Comparison of ENCODE assay signal across 10 cellular contexts in the genomic region with DNA sequence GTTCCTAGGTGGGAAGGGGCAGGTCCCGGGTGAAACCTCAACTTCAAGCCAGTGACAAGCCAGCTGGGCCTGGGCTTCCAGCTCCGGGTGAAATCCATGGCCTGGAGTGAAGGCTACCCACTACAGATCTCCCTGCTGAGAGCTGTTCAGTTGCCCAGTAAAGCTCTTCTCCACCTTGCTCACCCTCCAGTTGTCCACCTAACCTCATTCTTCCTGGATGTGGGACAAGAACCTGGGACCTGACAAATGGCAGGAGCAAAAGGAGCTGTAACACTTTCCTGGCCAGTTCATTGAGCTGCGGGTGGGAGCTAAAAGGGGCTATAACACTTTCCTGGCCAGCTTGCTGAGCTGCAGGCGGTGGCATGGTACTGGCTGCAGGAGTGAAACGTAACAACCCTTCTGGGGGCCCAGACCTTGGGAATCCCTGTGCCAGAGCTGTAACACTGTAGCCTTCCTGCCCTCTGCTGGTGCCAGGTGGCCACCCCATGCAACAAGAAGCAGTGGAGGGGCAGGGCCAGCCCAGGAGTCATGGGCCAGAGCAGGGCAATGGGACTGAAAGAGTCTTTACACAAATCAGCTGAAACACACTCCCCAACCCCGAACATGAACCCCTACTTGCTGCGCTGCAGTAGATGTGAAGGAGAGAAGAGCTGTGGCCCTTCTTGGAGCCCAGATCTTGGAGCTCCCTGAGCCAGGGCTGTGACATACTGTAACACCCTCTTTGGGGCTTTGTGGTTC. TPM values are rescaled to one million over a fixed set of nuclear protein-coding genes. Genes with fewer than 3 reads are reported as not detected.
DNase-seq lines count a peak whose midpoint lies in the region; ATAC-seq, FAIRE-seq and TF ChIP-seq lines count a peak whose summit lies in the region.
"Had no signal": no experiment of that assay in that cellular context is flagged by ENCODE, and none has a peak within 500 bp of the region (broad histone marks: within the 10 kb centered on the region; RNA-seq: fewer than 3 reads in every experiment).

No MANE protein-coding gene starts in this region.

- FAIRE-seq in endothelial cell of umbilical vein (lab: Jason Lieb, UNC) = peak; percentile 44

- 60 to 84% methylated on average over 1 to 7 of the region's 7 CpGs for WGBS in transverse colon (ENCODE audit: low coverage in 1 of 2), 2 donors

- no peak overlapping the region for H3K4me3 Mint-ChIP-seq in Caco-2 (ENCODE audit: unreplicated experiment)

- intact Hi-C loops in endothelial cell of umbilical vein (cut with micrococcal nuclease) = no loop called here
- intact Hi-C loops in transverse colon (cut with DNase I; ENCODE audit: low total_unique reads) = loop anchor here (10.0 kb wide), 1 partner anchor 168 kb away; no protein-coding TSS in a partner anchor
- intact Hi-C loops in Caco-2 (cut with micrococcal nuclease; ENCODE audit: unreplicated experiment) = no loop called here

- TF ChIP-seq POLR2A in endothelial cell of umbilical vein (IDR thresholded peaks at IDR 0.05; ENCODE audit: low read depth, low read length) (no peak), transverse colon (IDR thresholded peaks at IDR 0.05) (no peak)

- in situ Hi-C loops in transverse colon (cut with MboI; ENCODE audit: low pct_ligation_motif_present in 1 of 4, low pct_unique_long_range_greater_than_20kb in 1 of 4, low sequenced_read_pairs in 3 of 4) = loop anchor here (10.0 to 25.0 kb wide), 4 partner anchors 98 to 641 kb away; a partner anchor contains a TSS

- H3K9ac ChIP-seq in endothelial cell of umbilical vein (replicated peaks; ENCODE audit: extremely low read depth, insufficient read depth, low read length) = no peak overlapping the region
- H3K9ac ChIP-seq: parathyroid adenoma had no signal

- H3K4me3 ChIP-seq in endothelial cell of umbilical vein (replicated peaks in 1 of 3; ENCODE audit: insufficient read depth in 1 of 3, low read depth in 1 of 3, low read length in 3 of 3) (no peak overlapping the region), transverse colon (no peak overlapping the region), Caco-2 (ENCODE audit: low read depth, low read length) (no peak overlapping the region)

- peak; percentile 37 to 54 for DNase-seq in activated T-cell treated with anti-CD3 and anti-CD28 coated beads, Interleukin-2, amount 50 U/mL, for 48 hours
- no peak for DNase-seq in activated T-cell treated with anti-CD3 and anti-CD28 coated beads, Interleukin-2, amount 50 U/mL, for 1 hour
- DNase-seq in NOMO-1 treated with dmso at 0.1 percent for 144 hours (lab: John Stamatoyannopoulos, UW; ENCODE audit: unreplicated experiment) = peak; percentile 12
- peak; percentile 59 for DNase-seq in endothelial cell of umbilical vein (ENCODE audit: low read depth, low spot score)
- peak; percentile 23 for DNase-seq in transverse colon
- no peak for DNase-seq in Caco-2

- peaks cover 33% of the 10 kb centered on the region for H3K4me1 Mint-ChIP-seq in Caco-2 (ENCODE audit: low read depth, unreplicated experiment)
- H3K4me1 Mint-ChIP-seq: brain had no signal

- no peaks in the 10 kb centered on the region for H3K9me3 ChIP-seq in endothelial cell of umbilical vein (replicated peaks; ENCODE audit: control insufficient read depth, insufficient read depth, low read length)
- H3K9me3 ChIP-seq in transverse colon = no peaks in the 10 kb centered on the region
- H3K9me3 ChIP-seq in Caco-2 = peaks cover 5% of the 10 kb centered on the region

- peaks cover 12% of the 10 kb centered on the region for H3K4me1 ChIP-seq in endothelial cell of umbilical vein (ENCODE audit: control insufficient read depth, extremely low read depth, insufficient read depth, low read length)
- peaks cover under 1 to 10% (median 4%) of the 10 kb centered on the region in 4 donors for H3K4me1 ChIP-seq in transverse colon
- H3K4me1 ChIP-seq in Caco-2 = peaks cover 30% of the 10 kb centered on the region
- H3K4me1 ChIP-seq: parathyroid adenoma had no signal

- CTCF ChIA-PET in endothelial cell of umbilical vein (lab: Charles Lee) (interaction anchor here (1.0 to 8.4 kb wide), 14 partner anchors 9 to 172 kb away, joined by 4 to 123 read pairs (median 8); a partner anchor contains a TSS), Caco-2 (lab: Charles Lee) (interaction anchor here (0.7 to 1.7 kb wide), 4 partner anchors 31 to 162 kb away, joined by 3 to 5 read pairs (median 4); a partner anchor contains a TSS)

- H3K27ac ChIP-seq in endothelial cell of umbilical vein (ENCODE audit: insufficient read depth, low read depth, low read length) (no peak overlapping the region), transverse colon (no peak overlapping the region)
- H3K27ac ChIP-seq: parathyroid adenoma had no signal

- ATAC-seq in GM18858 (IDR thresholded peaks at IDR 0.05; ENCODE audit: unreplicated experiment) = no peak
- ATAC-seq in HG02642 (IDR thresholded peaks at IDR 0.05; ENCODE audit: poor library complexity, unreplicated experiment) = no peak

- H2AFZ ChIP-seq in endothelial cell of umbilical vein (ENCODE audit: low read depth, low read length) = no peak overlapping the region
- H2AFZ ChIP-seq: parathyroid adenoma had no signal

- H3K27me3 ChIP-seq in endothelial cell of umbilical vein (ENCODE audit: control insufficient read depth in 2 of 2, insufficient read depth in 2 of 2, low read length in 2 of 2) (no peaks in the 10 kb centered on the region), transverse colon (no peaks in the 10 kb centered on the region), Caco-2 (replicated peaks; ENCODE audit: control insufficient read depth, insufficient read depth, low read length) (no peaks in the 10 kb centered on the region)

- H3K9me1 ChIP-seq in endothelial cell of umbilical vein (replicated peaks; ENCODE audit: control insufficient read depth, extremely low read depth, insufficient read depth, low read length) = no peaks in the 10 kb centered on the region

- no peaks in the 10 kb centered on the region for H3K36me3 ChIP-seq in endothelial cell of umbilical vein (ENCODE audit: control insufficient read depth in 2 of 2, extremely low read depth in 1 of 2, insufficient read depth in 2 of 2, low read length in 2 of 2)
- no peaks in the 10 kb centered on the region for H3K36me3 ChIP-seq in transverse colon
- no peaks in the 10 kb centered on the region for H3K36me3 ChIP-seq in Caco-2 (ENCODE audit: control insufficient read depth, insufficient read depth, low read length)

- TF ChIP-seq CTCF in endothelial cell of umbilical vein (IDR thresholded peaks at IDR 0.05; ENCODE audit: extremely low read depth in 1 of 2, insufficient read depth in 1 of 2, low read depth in 1 of 2, low read length in 2 of 2) (peak in 1 of 2 donors; percentile 67), transverse colon (IDR thresholded peaks at IDR 0.05) (peak in 1 of 5 experiments; percentile 17), Caco-2 (IDR thresholded peaks at IDR 0.05; ENCODE audit: insufficient read depth in 1 of 2, low read depth in 1 of 2, low read length in 1 of 2, severe bottlenecking in 1 of 2, unreplicated experiment in 1 of 2) (no peak)

- POLR2A ChIA-PET in endothelial cell of umbilical vein (lab: Charles Lee) = interaction anchor here (2.8 kb wide), 1 partner anchor 162 kb away, joined by 8 read pairs; a partner anchor contains a TSS
- POLR2A ChIA-PET in Caco-2 (lab: Charles Lee) = no interaction called here

- H3K9me3 Mint-ChIP-seq in Caco-2 (ENCODE audit: unreplicated experiment) = peaks cover 17% of the 10 kb centered on the region

- dilution Hi-C loops in endothelial cell of umbilical vein (cut with MboI; ENCODE audit: extremely low pct_ligation_motif_present, low sequenced_read_pairs) = no loop called here

- H4K20me1 ChIP-seq in endothelial cell of umbilical vein (replicated peaks; ENCODE audit: control insufficient read depth, extremely low read depth, insufficient read depth, low read length) = no peaks in the 10 kb centered on the region

- no peaks in the 10 kb centered on the region for H3K27me3 Mint-ChIP-seq in Caco-2 (ENCODE audit: insufficient read depth, unreplicated experiment)

- no peak overlapping the region for H3K27ac Mint-ChIP-seq in Caco-2 (ENCODE audit: unreplicated experiment)
- H3K27ac Mint-ChIP-seq: brain had no signal

- H3K36me3 Mint-ChIP-seq in Caco-2 (ENCODE audit: insufficient read depth, unreplicated experiment) = no peaks in the 10 kb centered on the region
- H3K36me3 Mint-ChIP-seq: brain had no signal

- no peak for TF ChIP-seq EP300 in transverse colon (IDR thresholded peaks at IDR 0.05; ENCODE audit: low read depth)

- H3K79me2 ChIP-seq in endothelial cell of umbilical vein (ENCODE audit: control insufficient read depth, insufficient read depth, low read length) = no peaks in the 10 kb centered on the region

- BruUV-seq in endothelial cell of umbilical vein (replicated peaks; lab: Mats Ljungman, UMichigan) = no TSS peak
- no TSS peak for BruUV-seq in Caco-2 (replicated peaks; lab: Mats Ljungman, UMichigan)

- no peak overlapping the region for H3K4me2 ChIP-seq in endothelial cell of umbilical vein (ENCODE audit: insufficient read depth, low read length)

TF ChIP-seq in endothelial cell of umbilical vein, 7 proteins besides CTCF, POLR2A, EP300 and RAD21 (continues in another document):
- no peak for TF ChIP-seq MYC (IDR thresholded peaks at IDR 0.05; ENCODE audit: low read depth, low read length)
- no peak for TF ChIP-seq GATA2 (IDR thresholded peaks at IDR 0.05; ENCODE audit: insufficient read depth, insufficient read length, low read depth, low read length)

RNA-seq across cellular contexts. Expression of a gene that starts 3.6 kb away (rescaled TPM):
- total RNA-seq in endothelial cell of umbilical vein (8.4 and 9.7 TPM in 2 replicates), transverse colon (10 to 100 TPM; 23.5 to 35.2 (median 30.7) TPM), Caco-2 (2022) (20.2 and 24.6 TPM in 2 replicates)
- 1.1 and 1.8 TPM in 2 replicates for polyA plus RNA-seq in endothelial cell of umbilical vein
- 1.9 and 2.1 TPM in 2 replicates for polyA plus RNA-seq in endothelial cell of umbilical vein (2011; cell fraction: cytosol; rRNA removed)
- 0.66 and 1.0 TPM in 2 replicates for polyA plus RNA-seq in endothelial cell of umbilical vein (2011; cell fraction: nucleus; rRNA removed)
- polyA plus RNA-seq in endothelial cell of umbilical vein (2012) = 9.3 TPM in 2 replicates
- polyA minus RNA-seq in endothelial cell of umbilical vein = 1.2 and 1.9 TPM in 2 replicates
- 5.6 TPM for polyA minus RNA-seq in endothelial cell of umbilical vein (2011; cell fraction: cytosol; rRNA and poly(A)+ RNA removed)
- polyA minus RNA-seq in endothelial cell of umbilical vein (2011; cell fraction: nucleus; rRNA and poly(A)+ RNA removed) = 1.7 TPM in 2 replicates

RNA-seq across cellular contexts. Expression of a gene that starts 33.4 kb away (rescaled TPM):
- total RNA-seq in endothelial cell of umbilical vein = 10.7 and 11.3 TPM in 2 replicates
- 4.0 and 5.1 TPM in 2 replicates for polyA plus RNA-seq in endothelial cell of umbilical vein
- 5.6 and 5.8 TPM in 2 replicates for polyA plus RNA-seq in endothelial cell of umbilical vein (2011; cell fraction: cytosol; rRNA removed)
- polyA plus RNA-seq in endothelial cell of umbilical vein (2011; cell fraction: nucleus; rRNA removed) = 30.8 and 46.7 TPM in 2 replicates
- 7.0 and 7.9 TPM in 2 replicates for polyA plus RNA-seq in endothelial cell of umbilical vein (2012)
- polyA minus RNA-seq in endothelial cell of umbilical vein = 9.7 and 16.8 TPM in 2 replicates
- polyA minus RNA-seq in endothelial cell of umbilical vein (2011; cell fraction: cytosol; rRNA and poly(A)+ RNA removed) = 9.0 TPM
- 36.0 and 52.9 TPM in 2 replicates for polyA minus RNA-seq in endothelial cell of umbilical vein (2011; cell fraction: nucleus; rRNA and poly(A)+ RNA removed)
- 100 to 1,000 TPM in 1 of 4 donors, 10 to 100 TPM in 3; 23.6 to 152 (median 28.9) TPM for total RNA-seq in transverse colon
- 31.5 and 36.7 TPM in 2 replicates for total RNA-seq in Caco-2 (2022)

Comparison
In these comparisons a context has a peak if more than half of its experiments do, and no peak if none do; other contexts are left out.
1. DNase-seq: peak in activated T-cell treated with anti-CD3 and anti-CD28 coated beads, Interleukin-2, amount 50 U/mL, for 48 hours (2 of 2), NOMO-1 treated with dmso at 0.1 percent for 144 hours (single experiment), endothelial cell of umbilical vein (single experiment) and transverse colon (single experiment); none in activated T-cell treated with anti-CD3 and anti-CD28 coated beads, Interleukin-2, amount 50 U/mL, for 1 hour (single experiment) and Caco-2 (0 of 2).